In the genomic region with DNA sequence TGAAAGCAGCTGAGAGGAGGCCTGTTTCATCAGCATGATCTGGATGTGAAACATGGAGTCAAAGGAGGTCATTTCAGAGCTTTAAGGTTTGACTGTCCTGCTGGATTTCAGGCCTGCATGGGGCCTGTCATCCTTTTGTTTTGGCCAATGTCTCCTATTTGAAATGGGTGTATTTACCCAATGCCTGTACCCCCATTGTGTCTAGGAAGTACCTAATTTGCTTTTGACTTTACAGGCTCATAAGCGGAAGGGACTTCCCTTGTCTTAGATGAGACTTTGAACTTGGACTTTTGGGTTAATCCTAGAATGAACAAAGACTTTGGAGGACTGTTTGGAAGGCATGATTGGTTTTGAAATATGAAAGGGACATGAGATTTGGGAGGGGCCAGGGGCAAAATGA, we compare ENCODE assay signal across 9 cellular contexts. TPM values are rescaled to one million over a fixed set of nuclear protein-coding genes. Genes with fewer than 3 reads are reported as not detected.
"Had no signal": no experiment of that assay in that cellular context is flagged by ENCODE, and none has a peak within 500 bp of the region (broad histone marks: within the 10 kb centered on the region; RNA-seq: fewer than 3 reads in every experiment).

No MANE protein-coding gene starts in this region.

- ATAC-seq: K562 had no signal

- H3K4me3 ChIP-seq: K562 had no signal

- H3K27ac ChIP-seq: HL-60, KMS-11 had no signal

- H3K9ac ChIP-seq: KMS-11 had no signal

- FAIRE-seq: HTR-8/SVneo, K562 had no signal

- H3K4me2 ChIP-seq: KMS-11 had no signal

- DNase-seq: IMR-90, KBM-7, KG1 had no signal

RNA-seq across cellular contexts. Expression of a gene that starts 19.3 kb away (rescaled TPM):
- total RNA-seq: HT-29, IMR-90, K562 had no signal
- polyA plus RNA-seq: IgD-negative memory B cell, IMR-90, K562 had no signal
